ENCODE assay signal across 1 cellular context in genomic region chrX:54048413-54048812, GRCh38.
TF ChIP-seq lines count a peak whose summit lies in the region.

No MANE protein-coding gene starts in this region.

TF ChIP-seq in GM23338, 12 proteins besides CTCF, POLR2A, EP300 and RAD21 (continued from another document):
- TF ChIP-seq, protein P1, sequence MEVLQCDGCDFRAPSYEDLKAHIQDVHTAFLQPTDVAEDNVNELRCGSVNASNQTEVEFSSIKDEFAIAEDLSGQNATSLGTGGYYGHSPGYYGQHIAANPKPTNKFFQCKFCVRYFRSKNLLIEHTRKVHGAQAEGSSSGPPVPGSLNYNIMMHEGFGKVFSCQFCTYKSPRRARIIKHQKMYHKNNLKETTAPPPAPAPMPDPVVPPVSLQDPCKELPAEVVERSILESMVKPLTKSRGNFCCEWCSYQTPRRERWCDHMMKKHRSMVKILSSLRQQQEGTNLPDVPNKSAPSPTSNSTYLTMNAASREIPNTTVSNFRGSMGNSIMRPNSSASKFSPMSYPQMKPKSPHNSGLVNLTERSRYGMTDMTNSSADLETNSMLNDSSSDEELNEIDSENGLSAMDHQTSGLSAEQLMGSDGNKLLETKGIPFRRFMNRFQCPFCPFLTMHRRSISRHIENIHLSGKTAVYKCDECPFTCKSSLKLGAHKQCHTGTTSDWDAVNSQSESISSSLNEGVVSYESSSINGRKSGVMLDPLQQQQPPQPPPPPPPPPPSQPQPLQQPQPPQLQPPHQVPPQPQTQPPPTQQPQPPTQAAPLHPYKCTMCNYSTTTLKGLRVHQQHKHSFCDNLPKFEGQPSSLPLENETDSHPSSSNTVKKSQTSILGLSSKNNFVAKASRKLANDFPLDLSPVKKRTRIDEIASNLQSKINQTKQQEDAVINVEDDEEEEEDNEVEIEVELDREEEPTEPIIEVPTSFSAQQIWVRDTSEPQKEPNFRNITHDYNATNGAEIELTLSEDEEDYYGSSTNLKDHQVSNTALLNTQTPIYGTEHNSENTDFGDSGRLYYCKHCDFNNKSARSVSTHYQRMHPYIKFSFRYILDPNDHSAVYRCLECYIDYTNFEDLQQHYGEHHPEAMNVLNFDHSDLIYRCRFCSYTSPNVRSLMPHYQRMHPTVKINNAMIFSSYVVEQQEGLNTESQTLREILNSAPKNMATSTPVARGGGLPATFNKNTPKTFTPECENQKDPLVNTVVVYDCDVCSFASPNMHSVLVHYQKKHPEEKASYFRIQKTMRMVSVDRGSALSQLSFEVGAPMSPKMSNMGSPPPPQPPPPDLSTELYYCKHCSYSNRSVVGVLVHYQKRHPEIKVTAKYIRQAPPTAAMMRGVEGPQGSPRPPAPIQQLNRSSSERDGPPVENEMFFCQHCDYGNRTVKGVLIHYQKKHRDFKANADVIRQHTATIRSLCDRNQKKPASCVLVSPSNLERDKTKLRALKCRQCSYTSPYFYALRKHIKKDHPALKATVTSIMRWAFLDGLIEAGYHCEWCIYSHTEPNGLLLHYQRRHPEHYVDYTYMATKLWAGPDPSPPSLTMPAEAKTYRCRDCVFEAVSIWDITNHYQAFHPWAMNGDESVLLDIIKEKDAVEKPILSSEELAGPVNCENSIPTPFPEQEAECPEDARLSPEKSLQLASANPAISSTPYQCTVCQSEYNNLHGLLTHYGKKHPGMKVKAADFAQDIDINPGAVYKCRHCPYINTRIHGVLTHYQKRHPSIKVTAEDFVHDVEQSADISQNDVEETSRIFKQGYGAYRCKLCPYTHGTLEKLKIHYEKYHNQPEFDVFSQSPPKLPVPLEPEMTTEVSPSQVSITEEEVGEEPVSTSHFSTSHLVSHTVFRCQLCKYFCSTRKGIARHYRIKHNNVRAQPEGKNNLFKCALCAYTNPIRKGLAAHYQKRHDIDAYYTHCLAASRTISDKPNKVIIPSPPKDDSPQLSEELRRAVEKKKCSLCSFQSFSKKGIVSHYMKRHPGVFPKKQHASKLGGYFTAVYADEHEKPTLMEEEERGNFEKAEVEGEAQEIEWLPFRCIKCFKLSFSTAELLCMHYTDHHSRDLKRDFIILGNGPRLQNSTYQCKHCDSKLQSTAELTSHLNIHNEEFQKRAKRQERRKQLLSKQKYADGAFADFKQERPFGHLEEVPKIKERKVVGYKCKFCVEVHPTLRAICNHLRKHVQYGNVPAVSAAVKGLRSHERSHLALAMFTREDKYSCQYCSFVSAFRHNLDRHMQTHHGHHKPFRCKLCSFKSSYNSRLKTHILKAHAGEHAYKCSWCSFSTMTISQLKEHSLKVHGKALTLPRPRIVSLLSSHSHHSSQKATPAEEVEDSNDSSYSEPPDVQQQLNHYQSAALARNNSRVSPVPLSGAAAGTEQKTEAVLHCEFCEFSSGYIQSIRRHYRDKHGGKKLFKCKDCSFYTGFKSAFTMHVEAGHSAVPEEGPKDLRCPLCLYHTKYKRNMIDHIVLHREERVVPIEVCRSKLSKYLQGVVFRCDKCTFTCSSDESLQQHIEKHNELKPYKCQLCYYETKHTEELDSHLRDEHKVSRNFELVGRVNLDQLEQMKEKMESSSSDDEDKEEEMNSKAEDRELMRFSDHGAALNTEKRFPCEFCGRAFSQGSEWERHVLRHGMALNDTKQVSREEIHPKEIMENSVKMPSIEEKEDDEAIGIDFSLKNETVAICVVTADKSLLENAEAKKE (CRISPR knock-in tag; IDR thresholded peaks at IDR 0.05): no peak
- TF ChIP-seq ZNF114 (CRISPR knock-in tag; IDR thresholded peaks at IDR 0.05) (no peak), JUNB (IDR thresholded peaks at IDR 0.05; ENCODE audit: unreplicated experiment) (no peak), ZNF331 (CRISPR knock-in tag; IDR thresholded peaks at IDR 0.05; ENCODE audit: low read depth) (no peak), CREB1 (CRISPR knock-in tag; IDR thresholded peaks at IDR 0.05; ENCODE audit: low read depth) (no peak)
- TF ChIP-seq, protein P2, sequence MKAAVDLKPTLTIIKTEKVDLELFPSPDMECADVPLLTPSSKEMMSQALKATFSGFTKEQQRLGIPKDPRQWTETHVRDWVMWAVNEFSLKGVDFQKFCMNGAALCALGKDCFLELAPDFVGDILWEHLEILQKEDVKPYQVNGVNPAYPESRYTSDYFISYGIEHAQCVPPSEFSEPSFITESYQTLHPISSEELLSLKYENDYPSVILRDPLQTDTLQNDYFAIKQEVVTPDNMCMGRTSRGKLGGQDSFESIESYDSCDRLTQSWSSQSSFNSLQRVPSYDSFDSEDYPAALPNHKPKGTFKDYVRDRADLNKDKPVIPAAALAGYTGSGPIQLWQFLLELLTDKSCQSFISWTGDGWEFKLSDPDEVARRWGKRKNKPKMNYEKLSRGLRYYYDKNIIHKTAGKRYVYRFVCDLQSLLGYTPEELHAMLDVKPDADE (IDR thresholded peaks at IDR 0.05): no peak
